In genomic region chr1:219567341-219567947, GRCh38 we compare ENCODE assay signal across 8 cellular contexts. TPM values are rescaled to one million over a fixed set of nuclear protein-coding genes. Genes with fewer than 3 reads are reported as not detected.
DNase-seq lines count a peak whose midpoint lies in the region; ATAC-seq and TF ChIP-seq lines count a peak whose summit lies in the region.

No MANE protein-coding gene starts in this region.

- no peak for TF ChIP-seq POLR2A in adrenal gland (IDR thresholded peaks at IDR 0.05)

- no peaks in the 10 kb centered on the region for H3K36me3 ChIP-seq in adrenal gland (replicated peaks in 1 of 2)
- H3K36me3 ChIP-seq in mucosa of descending colon (ENCODE audit: low read depth): no peaks in the 10 kb centered on the region

- 38 to 51% (median 45%) methylated on average over 4 of the region's 4 CpGs for WGBS in adrenal gland, 4 donors

- H3K9me3 ChIP-seq in adrenal gland (replicated peaks in 1 of 3) (no peaks in the 10 kb centered on the region), mucosa of descending colon (no peaks in the 10 kb centered on the region)

- no peak overlapping the region for H3K4me3 ChIP-seq in adrenal gland
- H3K4me3 ChIP-seq in mucosa of descending colon: no peak overlapping the region

- DNase-seq in COR-L47 (lab: John Stamatoyannopoulos, UW) (peak; percentile 61), NAMALWA (ENCODE audit: low spot score) (peak; percentile 17), adrenal gland (no peak), kidney glomerular epithelial cell (lab: John Stamatoyannopoulos, UW) (peak; percentile 50), mucosa of descending colon (no peak), GOT3 (lab: John Stamatoyannopoulos, UW) (no peak)

- H3K4me1 ChIP-seq in adrenal gland (replicated peaks in 1 of 2) (no peaks in the 10 kb centered on the region), mucosa of descending colon (ENCODE audit: low read depth) (no peaks in the 10 kb centered on the region)

- peak; percentile 79 for ATAC-seq in GM21576 (IDR thresholded peaks at IDR 0.05; ENCODE audit: unreplicated experiment)
- ATAC-seq in mucosa of descending colon: no peak
- ATAC-seq in GM19397 (IDR thresholded peaks at IDR 0.05; ENCODE audit: unreplicated experiment): no peak

- no peak overlapping the region for H3K27ac ChIP-seq in adrenal gland

- H3K27me3 ChIP-seq in adrenal gland: no peaks in the 10 kb centered on the region

- TF ChIP-seq CTCF in adrenal gland (IDR thresholded peaks at IDR 0.05) (peak in 5 of 6 experiments; percentile 46 to 60 (median 56)), mucosa of descending colon (IDR thresholded peaks at IDR 0.05) (no peak)

- intact Hi-C loops in adrenal gland (cut with DNase I): no loop called here
- intact Hi-C loops in mucosa of descending colon (cut with DNase I, micrococcal nuclease): no loop called here

RNA-seq across cellular contexts. Expression of gene ZC3H11B, which starts 45.5 kb away (rescaled TPM):
- total RNA-seq in adrenal gland (under 1 TPM in 2 of 8 donors, not detected in 6; 0.14 to 0.48 TPM), mucosa of descending colon (not detected)
- polyA plus RNA-seq in adrenal gland: under 1 TPM in 1 of 3 donors, not detected in 2; 0.03 TPM

Comparison
In these comparisons a context has a peak if more than half of its experiments do, and no peak if none do; other contexts are left out.
1. DNase-seq: peak in COR-L47 (single experiment), NAMALWA (single experiment) and kidney glomerular epithelial cell (single experiment); none in adrenal gland (0 of 7), mucosa of descending colon (0 of 3) and GOT3 (single experiment).